In genomic region chr1:37234941-37235418, GRCh38 we compare ENCODE assay signal across 17 cellular contexts.
DNase-seq lines count a peak whose midpoint lies in the region; ATAC-seq and TF ChIP-seq lines count a peak whose summit lies in the region.
"Had no signal": no experiment of that assay in that cellular context is flagged by ENCODE, and none has a peak within 500 bp of the region (broad histone marks: within the 10 kb centered on the region; RNA-seq: fewer than 3 reads in every experiment).

No MANE protein-coding gene starts in this region.

- CTCF ChIA-PET in WTC11 (lab: Charles Lee) = interaction anchor here (1.0 kb wide), 1 partner anchor 659 kb away, joined by 4 read pairs; no protein-coding TSS in a partner anchor
- CTCF ChIA-PET in CD8-positive, alpha-beta T cell (lab: Charles Lee) = no interaction called here

- H3K4me2 ChIP-seq in trophoblast cell (ENCODE audit: low read length) = no peak overlapping the region
- H3K4me2 ChIP-seq: smooth muscle cell had no signal

- H3K23ac ChIP-seq in trophoblast cell (ENCODE audit: low read length) = no peak overlapping the region

- H4K8ac ChIP-seq in trophoblast cell (ENCODE audit: low read depth, low read length) = no peak overlapping the region

- intact Hi-C loops in CD8-positive, alpha-beta T cell (cut with DNase I, micrococcal nuclease) = no loop called here

- no peak overlapping the region for H3K18ac ChIP-seq in trophoblast cell (ENCODE audit: low read length)

- no peak overlapping the region for H2BK120ac ChIP-seq in trophoblast cell (ENCODE audit: insufficient read depth, low read length, poor library complexity)

- H3K36me3 ChIP-seq in CD8-positive, alpha-beta T cell (ENCODE audit: insufficient read depth, low read length) = no peaks in the 10 kb centered on the region
- no peaks in the 10 kb centered on the region for H3K36me3 ChIP-seq in trophoblast cell (ENCODE audit: control insufficient read depth in 1 of 2, insufficient read depth in 2 of 2, low read length in 2 of 2)
- H3K36me3 ChIP-seq: BE2C, left lung had no signal

- H3K14ac ChIP-seq in trophoblast cell (ENCODE audit: low read length) = no peak overlapping the region

- H4K12ac ChIP-seq in trophoblast cell (ENCODE audit: low read depth, low read length) = no peak overlapping the region

- H3K79me2 ChIP-seq in trophoblast cell (ENCODE audit: control insufficient read depth, insufficient read depth, low read length, poor library complexity) = no peaks in the 10 kb centered on the region
- H3K79me2 ChIP-seq: parathyroid adenoma had no signal

- H2AK5ac ChIP-seq in trophoblast cell (ENCODE audit: low read length) = no peak overlapping the region

- POLR2A ChIA-PET in WTC11 (lab: Charles Lee) = no interaction called here
- POLR2A ChIA-PET in CD8-positive, alpha-beta T cell (lab: Charles Lee) = no interaction called here

- ATAC-seq in WTC11 (peak; percentile 81), HG03095 (IDR thresholded peaks at IDR 0.05; ENCODE audit: unreplicated experiment) (no peak)
- ATAC-seq in CD8-positive, alpha-beta T cell = no peak
- ATAC-seq: activated CD4-positive, CD25-positive, alpha-beta regulatory T cell treated with anti-CD3 and anti-CD28 coated beads, Interleukin-2, amount 50 U/mL, for 24 hours; activated T-helper 17 cell treated with anti-CD3 and anti-CD28 coated beads, Interleukin-2, amount 50 U/mL, for 72 hours; left lung had no signal

- no peak for TF ChIP-seq CTCF in WTC11 (IDR thresholded peaks at IDR 0.05)
- TF ChIP-seq CTCF in CD8-positive, alpha-beta T cell (IDR thresholded peaks at IDR 0.05) = no peak

- H3K79me1 ChIP-seq in trophoblast cell (ENCODE audit: low read length) = no peaks in the 10 kb centered on the region

- no peaks in the 10 kb centered on the region for H3K9me3 ChIP-seq in CD8-positive, alpha-beta T cell (ENCODE audit: low read length)
- H3K9me3 ChIP-seq in trophoblast cell (ENCODE audit: insufficient read depth, low read depth, low read length) = peaks cover 2% of the 10 kb centered on the region
- H3K9me3 ChIP-seq: BE2C had no signal

- H4K91ac ChIP-seq in trophoblast cell (ENCODE audit: low read depth, low read length) = no peak overlapping the region

- H2AFZ ChIP-seq in trophoblast cell (ENCODE audit: insufficient read depth, low read length, poor library complexity) = no peak overlapping the region
- H2AFZ ChIP-seq: parathyroid adenoma had no signal

- no peak overlapping the region for H3K4me3 ChIP-seq in CD8-positive, alpha-beta T cell (ENCODE audit: low read depth, low read length)
- no peak overlapping the region for H3K4me3 ChIP-seq in trophoblast cell (ENCODE audit: low read depth, low read length)
- H3K4me3 ChIP-seq: left lung, smooth muscle cell had no signal

- H3K36me3 Mint-ChIP-seq in WTC11 = no peaks in the 10 kb centered on the region
- H3K36me3 Mint-ChIP-seq in CD8-positive, alpha-beta T cell = no peaks in the 10 kb centered on the region

- H3K4me1 Mint-ChIP-seq in WTC11 = peaks cover 48% of the 10 kb centered on the region
- no peaks in the 10 kb centered on the region for H3K4me1 Mint-ChIP-seq in CD8-positive, alpha-beta T cell (ENCODE audit: low read depth)
- H3K4me1 Mint-ChIP-seq: activated T-helper 17 cell treated with anti-CD3 and anti-CD28 coated beads, Interleukin-2, amount 50 U/mL, for 72 hours had no signal

- no peak overlapping the region for H2BK5ac ChIP-seq in trophoblast cell (ENCODE audit: low read depth, low read length, poor library complexity)

- H2BK12ac ChIP-seq in trophoblast cell (ENCODE audit: low read length) = no peak overlapping the region

- no peak overlapping the region for H3K4ac ChIP-seq in trophoblast cell (ENCODE audit: low read depth, low read length)

- H3K4me3 Mint-ChIP-seq in WTC11 = no peak overlapping the region
- no peak overlapping the region for H3K4me3 Mint-ChIP-seq in CD8-positive, alpha-beta T cell
- H3K4me3 Mint-ChIP-seq: activated T-helper 17 cell treated with anti-CD3 and anti-CD28 coated beads, Interleukin-2, amount 50 U/mL, for 72 hours had no signal

- peaks cover 10% of the 10 kb centered on the region for H3K27me3 Mint-ChIP-seq in WTC11 (ENCODE audit: low read depth)
- H3K27me3 Mint-ChIP-seq in CD8-positive, alpha-beta T cell (ENCODE audit: low read depth) = peaks cover 35% of the 10 kb centered on the region

- no peaks in the 10 kb centered on the region for H3K27me3 ChIP-seq in CD8-positive, alpha-beta T cell (ENCODE audit: insufficient read depth, low read length)
- H3K27me3 ChIP-seq in trophoblast cell (ENCODE audit: insufficient read depth, low read length) = no peaks in the 10 kb centered on the region
- H3K27me3 ChIP-seq: BE2C had no signal

- DNase-seq in NCI-H2107 treated with DMSO at 0.1 percent for 48 hours (lab: John Stamatoyannopoulos, UW; ENCODE audit: unreplicated experiment) (peak; percentile 35), NCI-H2107 (lab: John Stamatoyannopoulos, UW) (no peak), WTC11 (ENCODE audit: low spot score) (peak; percentile 47), iPS-NIHi11 (ENCODE audit: low spot score) (peak; percentile 54), superior temporal gyrus (ENCODE audit: extremely low spot score) (peak; percentile 83), trophoblast cell (no peak)
- DNase-seq in CD8-positive, alpha-beta T cell = no peak
- DNase-seq: BE2C, DMS 273 treated with DMSO at 0.1 percent for 48 hours, left lung, NCI-H345 had no signal

- H3K27ac Mint-ChIP-seq in WTC11 = peak overlapping the region; percentile 48
- H3K27ac Mint-ChIP-seq in CD8-positive, alpha-beta T cell = no peak overlapping the region
- H3K27ac Mint-ChIP-seq: activated T-helper 17 cell treated with anti-CD3 and anti-CD28 coated beads, Interleukin-2, amount 50 U/mL, for 72 hours had no signal

- no peak overlapping the region for H3K27ac ChIP-seq in CD8-positive, alpha-beta T cell (ENCODE audit: low read depth, low read length)
- no peak overlapping the region for H3K27ac ChIP-seq in trophoblast cell (ENCODE audit: low read depth, low read length)
- H3K27ac ChIP-seq: 22Rv1, left lung, parathyroid adenoma had no signal

- no peak overlapping the region for H3K9ac ChIP-seq in trophoblast cell (ENCODE audit: low read length)
- H3K9ac ChIP-seq: parathyroid adenoma had no signal

- no CpG with 5 or more reads among the region's 12 CpGs for WGBS in trophoblast cell (ENCODE audit: extremely low coverage, insufficient coverage, insufficient read length)

- H3K4me1 ChIP-seq in CD8-positive, alpha-beta T cell (ENCODE audit: insufficient read depth, low read length) = no peaks in the 10 kb centered on the region
- no peaks in the 10 kb centered on the region for H3K4me1 ChIP-seq in trophoblast cell (ENCODE audit: control insufficient read depth in 1 of 2, insufficient read depth in 2 of 2, low read length in 2 of 2)
- H3K4me1 ChIP-seq: BE2C, left lung, parathyroid adenoma had no signal

- H3K9me3 Mint-ChIP-seq in WTC11 = peaks cover 12% of the 10 kb centered on the region; the same call in 1 of the 2 replicates
- peaks cover 2% of the 10 kb centered on the region for H3K9me3 Mint-ChIP-seq in CD8-positive, alpha-beta T cell

TF ChIP-seq in WTC11, 78 proteins besides CTCF, POLR2A, EP300 and RAD21 (continues in another document):
- TF ChIP-seq HMGXB4 (CRISPR knock-in tag; IDR thresholded peaks at IDR 0.05) (no peak), ATF2 (CRISPR knock-in tag; IDR thresholded peaks at IDR 0.05; ENCODE audit: borderline replicate concordance, low read depth) (no peak), FOXP1 (CRISPR knock-in tag; IDR thresholded peaks at IDR 0.05; ENCODE audit: borderline replicate concordance) (0 out of 2 replicates have a peak, but pooled peaks have one; percentile 25), STAT6 (CRISPR knock-in tag; conservative IDR thresholded peaks at IDR 0.05; ENCODE audit: low read depth) (no peak), EMX1 (CRISPR knock-in tag; IDR thresholded peaks at IDR 0.05) (no peak), ZNF423 (CRISPR knock-in tag; IDR thresholded peaks at IDR 0.05) (no peak)

Comparison
In these comparisons a context has a peak if more than half of its experiments do, and no peak if none do; other contexts are left out.
1. DNase-seq: peak in NCI-H2107 treated with DMSO at 0.1 percent for 48 hours (single experiment), WTC11 (single experiment), iPS-NIHi11 (single experiment) and superior temporal gyrus (single experiment); none in NCI-H2107 (single experiment), CD8-positive, alpha-beta T cell (0 of 7) and trophoblast cell (0 of 2).